Comparison of ENCODE assay signal across 16 cellular contexts in the genomic region with DNA sequence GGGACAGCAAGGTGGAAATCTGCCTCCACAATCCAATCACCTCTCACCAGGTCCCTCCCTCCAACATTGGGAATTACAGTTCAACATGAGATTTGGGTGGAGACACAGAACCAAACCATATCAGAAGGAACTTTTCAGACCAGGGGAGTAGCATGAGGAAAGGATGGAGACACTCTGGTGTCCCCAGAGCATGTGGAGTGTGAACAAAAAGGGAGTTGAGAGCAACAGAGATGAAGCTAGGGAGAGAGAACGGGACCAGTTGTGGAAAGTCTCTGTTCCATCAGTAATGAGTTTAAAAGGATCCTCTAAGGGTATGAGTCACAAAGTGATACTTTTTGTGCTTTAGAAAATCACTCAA.
DNase-seq lines count a peak whose midpoint lies in the region; ATAC-seq and TF ChIP-seq lines count a peak whose summit lies in the region.
"Had no signal": no experiment of that assay in that cellular context is flagged by ENCODE, and none has a peak within 500 bp of the region (broad histone marks: within the 10 kb centered on the region; RNA-seq: fewer than 3 reads in every experiment).

No MANE protein-coding gene starts in this region.

- H3K4ac ChIP-seq in mesenchymal stem cell (ENCODE audit: low read depth in 1 of 2, low read length in 2 of 2), result peak overlapping the region in 1 of 2 experiments; percentile 17

- H3K14ac ChIP-seq in mesenchymal stem cell (ENCODE audit: low read length in 2 of 2), result no peak overlapping the region

- no peaks in the 10 kb centered on the region for H3F3A ChIP-seq in neural progenitor cell (ENCODE audit: low read depth)

- peak overlapping the region; percentile 34 for H2AFZ ChIP-seq in neural progenitor cell (replicated peaks)
- H2AFZ ChIP-seq in mesenchymal stem cell (ENCODE audit: low read depth, low read length), result no peak overlapping the region

- H3K9me3 Mint-ChIP-seq in activated naive CD4-positive, alpha-beta T cell treated with anti-CD3 and anti-CD28 coated beads, Interleukin-2, amount 50 U/mL, for 72 hours, result peaks cover 15 to 18% of the 10 kb centered on the region in 2 donors
- no peaks in the 10 kb centered on the region for H3K9me3 Mint-ChIP-seq in activated naive CD4-positive, alpha-beta T cell treated with anti-CD3 and anti-CD28 coated beads for 36 hours
- peaks cover 0 to 5% (median 0%) of the 10 kb centered on the region in 5 donors for H3K9me3 Mint-ChIP-seq in CD8-positive, alpha-beta memory T cell
- H3K9me3 Mint-ChIP-seq in activated CD8-positive, alpha-beta T cell treated with anti-CD3 and anti-CD28 coated beads, Interleukin-2, amount 10 ng/mL, durations not matched to agents 7 days and 5 days (ENCODE audit: insufficient read depth), result peaks cover 15% of the 10 kb centered on the region
- H3K9me3 Mint-ChIP-seq in neural progenitor cell, result peaks cover 4% of the 10 kb centered on the region

- no peak overlapping the region for H3K4me3 Mint-ChIP-seq in activated naive CD4-positive, alpha-beta T cell treated with anti-CD3 and anti-CD28 coated beads for 36 hours
- peak overlapping the region in 6 of 7 donors; percentile 42 to 75 (median 58) for H3K4me3 Mint-ChIP-seq in CD8-positive, alpha-beta memory T cell
- no peak overlapping the region for H3K4me3 Mint-ChIP-seq in activated CD8-positive, alpha-beta T cell treated with anti-CD3 and anti-CD28 coated beads, Interleukin-2, amount 10 ng/mL, durations not matched to agents 7 days and 5 days
- H3K4me3 Mint-ChIP-seq in neural progenitor cell, result no peak overlapping the region
- H3K4me3 Mint-ChIP-seq: IgD-negative memory B cell had no signal

- no peak overlapping the region for H2BK12ac ChIP-seq in mesenchymal stem cell (ENCODE audit: low read length in 2 of 2)

- H3K9ac ChIP-seq in neural progenitor cell, result no peak overlapping the region
- no peak overlapping the region for H3K9ac ChIP-seq in mesenchymal stem cell (ENCODE audit: low read length)

- H2AK5ac ChIP-seq in mesenchymal stem cell (ENCODE audit: low read length, severe bottlenecking), result no peak overlapping the region

- no peaks in the 10 kb centered on the region for H3K36me3 ChIP-seq in CD8-positive, alpha-beta memory T cell (ENCODE audit: insufficient read depth, low read length)
- H3K36me3 ChIP-seq in neural progenitor cell (no peaks in the 10 kb centered on the region), mesenchymal stem cell (ENCODE audit: control insufficient read depth in 1 of 2, insufficient read depth in 2 of 2, low read depth in 1 of 2, low read length in 2 of 2) (no peaks in the 10 kb centered on the region)
- H3K36me3 ChIP-seq: BE2C had no signal

- intact Hi-C loops in activated naive CD4-positive, alpha-beta T cell treated with anti-CD3 and anti-CD28 coated beads for 36 hours (cut with micrococcal nuclease), result no loop called here

- H3K4me1 ChIP-seq in CD8-positive, alpha-beta memory T cell (ENCODE audit: insufficient read depth, low read length), result peaks cover 57% of the 10 kb centered on the region
- H3K4me1 ChIP-seq in neural progenitor cell (no peaks in the 10 kb centered on the region), mesenchymal stem cell (ENCODE audit: control insufficient read depth, insufficient read depth, low read depth, low read length) (no peaks in the 10 kb centered on the region)
- H3K4me1 ChIP-seq: BE2C had no signal

- H3K23ac ChIP-seq in mesenchymal stem cell (ENCODE audit: low read length in 2 of 2), result no peak overlapping the region

- CTCF ChIA-PET in activated naive CD4-positive, alpha-beta T cell treated with anti-CD3 and anti-CD28 coated beads for 36 hours (lab: Charles Lee), result interaction anchor here (0.6 to 1.8 kb wide), 2 partner anchors 94 to 421 kb away, joined by 4 to 6 read pairs; no protein-coding TSS in a partner anchor
- CTCF ChIA-PET in CD8-positive, alpha-beta memory T cell (lab: Charles Lee), result interaction anchor here (1.5 kb wide), 1 partner anchor 108 kb away, joined by 5 read pairs; no protein-coding TSS in a partner anchor
- CTCF ChIA-PET in activated CD8-positive, alpha-beta T cell treated with anti-CD3 and anti-CD28 coated beads, Interleukin-2, amount 10 ng/mL, durations not matched to agents 7 days and 5 days (lab: Charles Lee), result interaction anchor here (0.8 to 2.1 kb wide), 3 partner anchors 54 to 497 kb away, joined by 3 to 4 read pairs (median 4); no protein-coding TSS in a partner anchor

- no peak overlapping the region for H4K91ac ChIP-seq in mesenchymal stem cell (ENCODE audit: low read length)

- H3K27ac ChIP-seq in CD8-positive, alpha-beta memory T cell (ENCODE audit: low read depth, low read length), result peak overlapping the region; percentile 60
- no peak overlapping the region for H3K27ac ChIP-seq in neural progenitor cell
- no peak overlapping the region for H3K27ac ChIP-seq in mesenchymal stem cell (ENCODE audit: low read length, poor library complexity, severe bottlenecking)
- H3K27ac ChIP-seq: SK-N-MC had no signal

- peak in 1 of 2 donors; percentile 28 for ATAC-seq in activated naive CD4-positive, alpha-beta T cell treated with anti-CD3 and anti-CD28 coated beads, Interleukin-2, amount 50 U/mL, for 72 hours
- ATAC-seq in activated CD8-positive, alpha-beta T cell treated with anti-CD3 and anti-CD28 coated beads, Interleukin-2, amount 10 ng/mL, durations not matched to agents 7 days and 5 days, result no peak
- ATAC-seq in GM18907 (IDR thresholded peaks at IDR 0.05; ENCODE audit: unreplicated experiment), result no peak

- no peak overlapping the region for H3K4me3 ChIP-seq in CD8-positive, alpha-beta memory T cell (ENCODE audit: low read length)
- no peak overlapping the region for H3K4me3 ChIP-seq in neural progenitor cell
- peak overlapping the region in 1 of 2 experiments; percentile 12 for H3K4me3 ChIP-seq in mesenchymal stem cell (ENCODE audit: insufficient read depth in 1 of 2, low read depth in 1 of 2, low read length in 2 of 2)
- H3K4me3 ChIP-seq: SK-N-MC had no signal

- H2BK120ac ChIP-seq in mesenchymal stem cell (ENCODE audit: low read depth, low read length), result no peak overlapping the region

- H4K20me1 ChIP-seq in neural progenitor cell (ENCODE audit: low read depth), result no peaks in the 10 kb centered on the region

- peaks cover 18% of the 10 kb centered on the region for H3K4me1 Mint-ChIP-seq in activated naive CD4-positive, alpha-beta T cell treated with anti-CD3 and anti-CD28 coated beads for 36 hours (ENCODE audit: low read depth)
- H3K4me1 Mint-ChIP-seq in CD8-positive, alpha-beta memory T cell, result peaks cover 66 to 70% (median 69%) of the 10 kb centered on the region in 3 donors
- H3K4me1 Mint-ChIP-seq in activated CD8-positive, alpha-beta T cell treated with anti-CD3 and anti-CD28 coated beads, Interleukin-2, amount 10 ng/mL, durations not matched to agents 7 days and 5 days (ENCODE audit: low read depth), result peaks cover 45% of the 10 kb centered on the region
- no peaks in the 10 kb centered on the region for H3K4me1 Mint-ChIP-seq in neural progenitor cell

- H3K9me3 ChIP-seq in CD8-positive, alpha-beta memory T cell (ENCODE audit: low read length), result no peaks in the 10 kb centered on the region
- H3K9me3 ChIP-seq in neural progenitor cell (ENCODE audit: low read depth) (no peaks in the 10 kb centered on the region), mesenchymal stem cell (ENCODE audit: control insufficient read depth, low read length) (no peaks in the 10 kb centered on the region)
- H3K9me3 ChIP-seq: BE2C had no signal

- H2BK5ac ChIP-seq in mesenchymal stem cell (ENCODE audit: low read depth, low read length, poor library complexity, severe bottlenecking), result no peak overlapping the region

- no peak overlapping the region for H3K4me2 ChIP-seq in neural progenitor cell
- no peak overlapping the region for H3K4me2 ChIP-seq in mesenchymal stem cell (ENCODE audit: low read length, poor library complexity, severe bottlenecking)

- DNase-seq in activated naive CD4-positive, alpha-beta T cell treated with anti-CD3 and anti-CD28 coated beads, Interleukin-2, amount 50 U/mL, for 72 hours (ENCODE audit: low spot score in 2 of 2), result no peak
- DNase-seq in activated naive CD4-positive, alpha-beta T cell treated with anti-CD3 and anti-CD28 coated beads for 36 hours, result no peak
- no peak for DNase-seq in CD8-positive, alpha-beta memory T cell
- DNase-seq in activated CD8-positive, alpha-beta T cell treated with anti-CD3 and anti-CD28 coated beads, Interleukin-2, amount 10 ng/mL, durations not matched to agents 7 days and 5 days, result no peak
- DNase-seq in neural progenitor cell (ENCODE audit: low spot score) (no peak), NCI-H446 treated with DMSO at 0.1 percent for 48 hours (lab: John Stamatoyannopoulos, UW) (no peak), mesenchymal stem cell (no peak)
- DNase-seq: BE2C; DND-41; NCI-H1092; NCI-H2227 treated with DMSO at 0.1 percent for 48 hours; NCI-H526; NK-92 treated with Interleukin-12 subunit alpha and Interleukin-12 subunit beta, amount 100 ng/mL, for 24 hours had no signal

- H3K27me3 Mint-ChIP-seq in activated naive CD4-positive, alpha-beta T cell treated with anti-CD3 and anti-CD28 coated beads for 36 hours (ENCODE audit: low read depth), result no peaks in the 10 kb centered on the region
- no peaks in the 10 kb centered on the region for H3K27me3 Mint-ChIP-seq in CD8-positive, alpha-beta memory T cell
- no peaks in the 10 kb centered on the region for H3K27me3 Mint-ChIP-seq in activated CD8-positive, alpha-beta T cell treated with anti-CD3 and anti-CD28 coated beads, Interleukin-2, amount 10 ng/mL, durations not matched to agents 7 days and 5 days (ENCODE audit: low read depth)
- peaks cover 2% of the 10 kb centered on the region for H3K27me3 Mint-ChIP-seq in neural progenitor cell (ENCODE audit: insufficient read depth, low read depth)
- H3K27me3 Mint-ChIP-seq: IgD-negative memory B cell had no signal

- H3K27ac Mint-ChIP-seq in activated naive CD4-positive, alpha-beta T cell treated with anti-CD3 and anti-CD28 coated beads, Interleukin-2, amount 50 U/mL, for 72 hours, result peak overlapping the region; percentile 2 to 68
- no peak overlapping the region for H3K27ac Mint-ChIP-seq in activated naive CD4-positive, alpha-beta T cell treated with anti-CD3 and anti-CD28 coated beads for 36 hours
- peak overlapping the region; percentile 55 to 95 (median 86) for H3K27ac Mint-ChIP-seq in CD8-positive, alpha-beta memory T cell
- H3K27ac Mint-ChIP-seq in activated CD8-positive, alpha-beta T cell treated with anti-CD3 and anti-CD28 coated beads, Interleukin-2, amount 10 ng/mL, durations not matched to agents 7 days and 5 days, result peak overlapping the region; percentile 57
- no peak overlapping the region for H3K27ac Mint-ChIP-seq in neural progenitor cell

- 97% methylated on average over 1 of the region's 1 CpG for WGBS in mesenchymal stem cell

- no peak overlapping the region for H4K8ac ChIP-seq in mesenchymal stem cell (ENCODE audit: low read length)

- TF ChIP-seq CTCF in neural progenitor cell (IDR thresholded peaks at IDR 0.05), result no peak

- H3K36me3 Mint-ChIP-seq in activated naive CD4-positive, alpha-beta T cell treated with anti-CD3 and anti-CD28 coated beads, Interleukin-2, amount 50 U/mL, for 72 hours, result peaks cover 11% of the 10 kb centered on the region in 2 donors
- no peaks in the 10 kb centered on the region for H3K36me3 Mint-ChIP-seq in activated naive CD4-positive, alpha-beta T cell treated with anti-CD3 and anti-CD28 coated beads for 36 hours (ENCODE audit: low read depth)
- H3K36me3 Mint-ChIP-seq in CD8-positive, alpha-beta memory T cell, result peaks cover 0 to 16% (median 5%) of the 10 kb centered on the region in 3 donors
- H3K36me3 Mint-ChIP-seq in activated CD8-positive, alpha-beta T cell treated with anti-CD3 and anti-CD28 coated beads, Interleukin-2, amount 10 ng/mL, durations not matched to agents 7 days and 5 days (ENCODE audit: low read depth), result peaks cover 36% of the 10 kb centered on the region
- H3K36me3 Mint-ChIP-seq in neural progenitor cell, result no peaks in the 10 kb centered on the region

- no peak overlapping the region for H3K18ac ChIP-seq in mesenchymal stem cell (ENCODE audit: low read depth in 1 of 2, low read length in 2 of 2)

- H2BK15ac ChIP-seq in mesenchymal stem cell (ENCODE audit: low read depth, poor library complexity, severe bottlenecking), result no peak overlapping the region

- POLR2A ChIA-PET in CD8-positive, alpha-beta memory T cell (lab: Charles Lee), result interaction anchor here (1.1 kb wide), 1 partner anchor 1155 kb away, joined by 7 read pairs; no protein-coding TSS in a partner anchor
- POLR2A ChIA-PET in activated CD8-positive, alpha-beta T cell treated with anti-CD3 and anti-CD28 coated beads, Interleukin-2, amount 10 ng/mL, durations not matched to agents 7 days and 5 days (lab: Charles Lee), result no interaction called here

- H3K79me2 ChIP-seq in neural progenitor cell (ENCODE audit: low read depth), result no peaks in the 10 kb centered on the region

- H3K79me1 ChIP-seq in mesenchymal stem cell (replicated peaks; ENCODE audit: low read length, poor library complexity, severe bottlenecking), result no peaks in the 10 kb centered on the region

- H3K27me3 ChIP-seq in CD8-positive, alpha-beta memory T cell (ENCODE audit: insufficient read depth, low read length, poor library complexity, severe bottlenecking), result no peaks in the 10 kb centered on the region
- H3K27me3 ChIP-seq in neural progenitor cell, result no peaks in the 10 kb centered on the region
- H3K27me3 ChIP-seq in mesenchymal stem cell (ENCODE audit: control insufficient read depth in 1 of 2, insufficient read depth in 1 of 2, low read length in 2 of 2), result no peaks in the 10 kb centered on the region
- H3K27me3 ChIP-seq: BE2C had no signal

Comparison
In these comparisons a context has a peak if more than half of its experiments do, and no peak if none do; other contexts are left out.
1. H3K27ac Mint-ChIP-seq: peak in activated naive CD4-positive, alpha-beta T cell treated with anti-CD3 and anti-CD28 coated beads, Interleukin-2, amount 50 U/mL, for 72 hours (2 of 2), CD8-positive, alpha-beta memory T cell (8 of 8) and activated CD8-positive, alpha-beta T cell treated with anti-CD3 and anti-CD28 coated beads, Interleukin-2, amount 10 ng/mL, durations not matched to agents 7 days and 5 days (single experiment); none in activated naive CD4-positive, alpha-beta T cell treated with anti-CD3 and anti-CD28 coated beads for 36 hours (single experiment) and neural progenitor cell (single experiment).
2. H3K4me3 Mint-ChIP-seq: peak in CD8-positive, alpha-beta memory T cell (6 of 7); none in activated naive CD4-positive, alpha-beta T cell treated with anti-CD3 and anti-CD28 coated beads for 36 hours (single experiment), activated CD8-positive, alpha-beta T cell treated with anti-CD3 and anti-CD28 coated beads, Interleukin-2, amount 10 ng/mL, durations not matched to agents 7 days and 5 days (single experiment) and neural progenitor cell (single experiment).